28 cellular contexts compared by ENCODE assay signal in the genomic region with DNA sequence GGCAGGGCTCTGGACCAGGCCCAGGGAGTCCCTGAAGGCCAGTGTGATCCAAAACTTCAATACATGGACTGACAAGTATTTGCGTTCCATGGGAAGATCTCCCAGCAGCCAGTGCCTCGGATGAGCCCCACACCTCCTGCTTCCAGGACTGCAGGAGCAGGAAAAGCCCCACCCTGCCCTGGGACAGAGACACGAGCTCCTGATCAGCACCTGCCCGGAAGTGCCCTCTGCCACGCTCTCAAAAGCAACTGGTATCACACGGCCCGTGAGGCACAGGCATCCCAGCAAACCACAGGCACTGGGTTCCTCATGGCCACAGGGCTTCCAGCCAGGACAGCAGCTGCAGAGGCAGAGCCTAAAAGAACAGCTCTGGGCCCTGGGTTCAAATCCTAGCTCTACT.
"Had no signal": no experiment of that assay in that cellular context is flagged by ENCODE, and none has a peak within 500 bp of the region (broad histone marks: within the 10 kb centered on the region; RNA-seq: fewer than 3 reads in every experiment).

No MANE protein-coding gene starts in this region.

- H3K36me3 ChIP-seq: breast epithelium, left ventricle myocardium inferior, neutrophil, pancreas, upper lobe of left lung had no signal

- H3K9me3 ChIP-seq: breast epithelium, left ventricle myocardium inferior, neutrophil, pancreas, psoas muscle, testis, upper lobe of left lung had no signal

- DNase-seq: activated CD4-positive, alpha-beta memory T cell treated with anti-CD3 and anti-CD28 coated beads, Interleukin-2, amount 10 ng/mL, durations not matched to agents 7 days and 5 days; activated CD4-positive, alpha-beta T cell treated with anti-CD3 and anti-CD28 coated beads for 48 hours; activated effector memory CD4-positive, alpha-beta T cell treated with Interleukin-2 at 50 U/mL for 16 hours; activated naive CD4-positive, alpha-beta T cell treated with anti-CD3 and anti-CD28 coated beads for 36 hours; activated naive CD8-positive, alpha-beta T cell treated with anti-CD3 and anti-CD28 coated beads, Interleukin-2, amount 10 ng/mL, durations not matched to agents 7 days and 5 days; activated T-cell treated with anti-CD3 and anti-CD28 coated beads, Interleukin-2, amount 50 U/mL, for 72 hours; amniotic stem cell; dorsolateral prefrontal cortex; effector memory CD8-positive, alpha-beta T cell; foreskin melanocyte; glutamatergic neuron; immature natural killer cell; left ventricle myocardium inferior; pancreas; psoas muscle; right cardiac atrium; stimulated activated CD4-positive, alpha-beta T cell treated with anti-CD3 and anti-CD28 coated beads, Interleukin-2, amount 100 ng/mL, for 24 hours; stimulated activated naive B cell treated with anti-CD40 and anti-IgM and Interleukin-4, amounts not matched to agents 10 μg/mL and 1 μg/mL and 100 μg/mL, for 72 hours; T-helper 17 cell; testis; upper lobe of left lung had no signal

- H3K27ac ChIP-seq: breast epithelium, dorsolateral prefrontal cortex, hepatocyte, left ventricle myocardium inferior, neutrophil, pancreas, psoas muscle, skin epidermis, testis, upper lobe of left lung had no signal

- H3K79me2 ChIP-seq: hepatocyte had no signal

- ATAC-seq: activated T-cell treated with anti-CD3 and anti-CD28 coated beads, Interleukin-2, amount 50 U/mL, for 72 hours; effector memory CD8-positive, alpha-beta T cell; esophagus mucosa; pancreas; psoas muscle; right cardiac atrium; stimulated activated naive B cell treated with anti-CD40 and anti-IgM and Interleukin-4, amounts not matched to agents 10 μg/mL and 1 μg/mL and 100 μg/mL, for 72 hours; T-helper 17 cell had no signal

- H3K4me2 ChIP-seq: hepatocyte had no signal

- H3K4me3 ChIP-seq: breast epithelium, dorsolateral prefrontal cortex, hepatocyte, left ventricle myocardium inferior, pancreas, psoas muscle, skin epidermis, testis, upper lobe of left lung had no signal

- FAIRE-seq: colon, endothelial cell of umbilical vein, pancreas had no signal

- H3K27me3 ChIP-seq: breast epithelium, dorsolateral prefrontal cortex, hepatocyte, neutrophil, pancreas, testis, upper lobe of left lung had no signal

- H2AFZ ChIP-seq: hepatocyte had no signal

- H3K4me1 ChIP-seq: psoas muscle, testis had no signal
